In genomic region chr16:85334718-85335583, GRCh38 we compare ENCODE assay signal across 11 cellular contexts.
A peak's percentile ranks its signal among the peaks of the same experiment; 100 is the strongest.
DNase-seq lines count a peak whose midpoint lies in the region; ATAC-seq, FAIRE-seq and TF ChIP-seq lines count a peak whose summit lies in the region.
"Had no signal": no experiment of that assay in that cellular context is flagged by ENCODE, and none has a peak within 500 bp of the region (broad histone marks: within the 10 kb centered on the region; RNA-seq: fewer than 3 reads in every experiment).

No MANE protein-coding gene starts in this region.

- H2AFZ ChIP-seq in Karpas-422 (ENCODE audit: low read length): no peak overlapping the region

- DNase-seq in Calu3 (peak; percentile 39), NCI-H69 (lab: John Stamatoyannopoulos, UW) (peak; percentile 71), ecto neural progenitor cell (ENCODE audit: low spot score) (peak; percentile 75), neural crest cell (ENCODE audit: low read depth, low spot score) (peak; percentile 21), foreskin fibroblast (no peak), Karpas-422 (no peak), H54 (ENCODE audit: insufficient read length, low spot score) (no peak)
- DNase-seq: NCI-H345 had no signal

- no peaks in the 10 kb centered on the region for H3K27me3 ChIP-seq in Karpas-422 (ENCODE audit: low read length)

- H3K27ac Mint-ChIP-seq in Calu3 (ENCODE audit: unreplicated experiment) (peak overlapping the region; percentile 34), neural crest cell (ENCODE audit: unreplicated experiment) (peak overlapping the region; percentile 64)

- no peak for TF ChIP-seq POLR2A in H54 (IDR thresholded peaks at IDR 0.05; ENCODE audit: low read depth, low read length)

- H3K4me2 ChIP-seq in Karpas-422 (ENCODE audit: low read depth, low read length, poor library complexity, severe bottlenecking): no peak overlapping the region

- no peaks in the 10 kb centered on the region for H3K36me3 ChIP-seq in Karpas-422 (ENCODE audit: insufficient read depth, low read length)

- H4K20me1 ChIP-seq in Karpas-422 (ENCODE audit: insufficient read depth, low read depth, low read length): no peaks in the 10 kb centered on the region

- H3K36me3 Mint-ChIP-seq in Calu3 (ENCODE audit: insufficient read depth, unreplicated experiment) (peaks cover 8% of the 10 kb centered on the region), neural crest cell (ENCODE audit: low read depth) (no peaks in the 10 kb centered on the region)

- no peaks in the 10 kb centered on the region for H3K9me3 ChIP-seq in Karpas-422 (ENCODE audit: low read length)

- no TSS peak for BruUV-seq in Calu3 (replicated peaks; lab: Mats Ljungman, UMichigan)

- H3K27ac ChIP-seq in Karpas-422 (ENCODE audit: low read length): no peak overlapping the region

- H3K4me3 Mint-ChIP-seq in Calu3 (ENCODE audit: low read depth, unreplicated experiment) (peak overlapping the region; percentile 72), neural crest cell (peak overlapping the region; percentile 78)

- CTCF ChIA-PET in Calu3 (lab: Charles Lee): no interaction called here

- no peak for TF ChIP-seq CTCF in Calu3 (IDR thresholded peaks at IDR 0.05; ENCODE audit: unreplicated experiment)
- TF ChIP-seq CTCF in neural crest cell (conservative IDR thresholded peaks at IDR 0.05): peak; percentile 31
- TF ChIP-seq CTCF in foreskin fibroblast (IDR thresholded peaks at IDR 0.05; ENCODE audit: low read depth, low read length): no peak

- H3K9ac ChIP-seq in Karpas-422 (ENCODE audit: low read length): no peak overlapping the region

- no peak for ATAC-seq in HG03196 (IDR thresholded peaks at IDR 0.05; ENCODE audit: unreplicated experiment)

- H3K9me3 Mint-ChIP-seq in Calu3 (ENCODE audit: low read depth, unreplicated experiment) (no peaks in the 10 kb centered on the region), neural crest cell (no peaks in the 10 kb centered on the region)

- H3K4me1 ChIP-seq in Karpas-422 (ENCODE audit: low read length): no peaks in the 10 kb centered on the region

- H3K9me2 ChIP-seq in Karpas-422 (replicated peaks; ENCODE audit: insufficient read depth, low read length): no peaks in the 10 kb centered on the region

- peaks cover 81% of the 10 kb centered on the region for H3K27me3 Mint-ChIP-seq in Calu3 (ENCODE audit: unreplicated experiment)
- peaks cover 48% of the 10 kb centered on the region for H3K27me3 Mint-ChIP-seq in neural crest cell (ENCODE audit: low read depth)

- FAIRE-seq in H54 (lab: Jason Lieb, UNC): no peak
- FAIRE-seq: endometrium, GM18507 had no signal

- H3K79me2 ChIP-seq in Karpas-422 (ENCODE audit: low read length): no peaks in the 10 kb centered on the region

- H3K4me3 ChIP-seq in foreskin fibroblast (ENCODE audit: low read depth in 1 of 2, low read length in 2 of 2): no peak overlapping the region
- H3K4me3 ChIP-seq in Karpas-422 (ENCODE audit: low read length): no peak overlapping the region

- intact Hi-C loops in Calu3 (cut with micrococcal nuclease; ENCODE audit: unreplicated experiment): no loop called here

- H3K4me1 Mint-ChIP-seq in Calu3 (ENCODE audit: low read depth, unreplicated experiment): peaks cover 20% of the 10 kb centered on the region
- peaks cover 42% of the 10 kb centered on the region for H3K4me1 Mint-ChIP-seq in neural crest cell

Comparison
In these comparisons a context has a peak if more than half of its experiments do, and no peak if none do; other contexts are left out.
1. DNase-seq: peak in Calu3 (single experiment), NCI-H69 (single experiment), ecto neural progenitor cell (single experiment) and neural crest cell (single experiment); none in foreskin fibroblast (0 of 2), Karpas-422 (single experiment) and H54 (single experiment).